17 cellular contexts compared by ENCODE assay signal in genomic region chrX:140110081-140110650, GRCh38.
DNase-seq lines count a peak whose midpoint lies in the region; ATAC-seq, FAIRE-seq and TF ChIP-seq lines count a peak whose summit lies in the region.
"Had no signal": no experiment of that assay in that cellular context is flagged by ENCODE, and none has a peak within 500 bp of the region (broad histone marks: within the 10 kb centered on the region; RNA-seq: fewer than 3 reads in every experiment).

No MANE protein-coding gene starts in this region.

- H3K36me3 ChIP-seq in HAP-1 (replicated peaks) (no peaks in the 10 kb centered on the region), iPS-20b (ENCODE audit: insufficient read depth, low read depth, low read length) (no peaks in the 10 kb centered on the region), neuronal stem cell (replicated peaks in 1 of 2; ENCODE audit: control insufficient read depth in 2 of 2, insufficient read depth in 2 of 2, low read length in 2 of 2) (no peaks in the 10 kb centered on the region)
- H3K36me3 ChIP-seq: BLaER1 treated with 17β-estradiol and CSF1 and Interleukin-3, amounts not matched to agents 10 nM and 100 nM had no signal

- FAIRE-seq in GM12891 (lab: Jason Lieb, UNC), result no peak
- FAIRE-seq: HTR-8/SVneo had no signal

- no peak overlapping the region for H4K91ac ChIP-seq in neuronal stem cell (ENCODE audit: low read depth, low read length, poor library complexity)

- no peak overlapping the region for H2BK12ac ChIP-seq in neuronal stem cell (ENCODE audit: low read length)

- in situ Hi-C loops in HAP-1 (cut with MboI; ENCODE audit: low sequenced_read_pairs), result no loop called here

- H3K4me2 ChIP-seq in neuronal stem cell (ENCODE audit: insufficient read depth, low read length, poor library complexity, severe bottlenecking), result no peak overlapping the region
- H3K4me2 ChIP-seq: BLaER1 treated with 17β-estradiol and CSF1 and Interleukin-3, amounts not matched to agents 10 nM and 100 nM; KMS-11 had no signal

- TF ChIP-seq POLR2A in GM12891 (IDR thresholded peaks at IDR 0.05; ENCODE audit: low read depth, low read length), result no peak

- H3K27me3 ChIP-seq in HAP-1 (ENCODE audit: low read depth) (no peaks in the 10 kb centered on the region), iPS-20b (ENCODE audit: insufficient read depth, low read length) (no peaks in the 10 kb centered on the region), neuronal stem cell (ENCODE audit: control insufficient read depth in 3 of 3, insufficient read depth in 3 of 3, low read depth in 1 of 3, low read length in 3 of 3) (peaks cover 0 to 7% (median 0%) of the 10 kb centered on the region in 3 experiments)

- H3K27me3 Mint-ChIP-seq in WTC11 (ENCODE audit: low read depth), result no peaks in the 10 kb centered on the region

- TF ChIP-seq CTCF in WTC11 (IDR thresholded peaks at IDR 0.05), result no peak

- H3K9me3 ChIP-seq in HAP-1 (no peaks in the 10 kb centered on the region), iPS-20b (ENCODE audit: insufficient read depth, low read depth, low read length) (no peaks in the 10 kb centered on the region), neuronal stem cell (replicated peaks in 1 of 2; ENCODE audit: control insufficient read depth in 2 of 2, insufficient read depth in 1 of 2, low read depth in 1 of 2, low read length in 2 of 2) (no peaks in the 10 kb centered on the region)

- peak overlapping the region; percentile 3 for H2AFZ ChIP-seq in neuronal stem cell (ENCODE audit: low read length)

- no peak overlapping the region for H3K18ac ChIP-seq in neuronal stem cell (ENCODE audit: low read length)

- no peak overlapping the region for H2AK5ac ChIP-seq in neuronal stem cell (ENCODE audit: low read depth, low read length)

- whole genome bisulfite sequencing in neuronal stem cell (ENCODE audit: extremely low coverage in 2 of 2, insufficient read length in 2 of 2, insufficient replicate concordance in 1 of 2), 2 donors, result no CpG with 5 or more reads among the region's 1 CpG

- no peak overlapping the region for H3K4me3 ChIP-seq in HAP-1
- H3K4me3 ChIP-seq in iPS-20b (ENCODE audit: low read length), result peak overlapping the region; percentile 46; the same call in 1 of the 2 replicates
- no peak overlapping the region for H3K4me3 ChIP-seq in neuronal stem cell (ENCODE audit: low read length in 2 of 2)
- H3K4me3 ChIP-seq: BLaER1 treated with 17β-estradiol and CSF1 and Interleukin-3, amounts not matched to agents 10 nM and 100 nM had no signal

- H3K4me1 ChIP-seq in HAP-1 (peaks cover 38% of the 10 kb centered on the region), iPS-20b (ENCODE audit: insufficient read depth, low read length) (peaks cover 8% of the 10 kb centered on the region; the same call in 1 of the 2 replicates), neuronal stem cell (ENCODE audit: control insufficient read depth in 2 of 2, insufficient read depth in 1 of 2, low read depth in 1 of 2, low read length in 2 of 2) (peaks cover 0 to 5% of the 10 kb centered on the region in 2 donors)
- H3K4me1 ChIP-seq: BLaER1 treated with 17β-estradiol and CSF1 and Interleukin-3, amounts not matched to agents 10 nM and 100 nM had no signal

- no peak for ATAC-seq in WTC11
- ATAC-seq in HG03039 (IDR thresholded peaks at IDR 0.05; ENCODE audit: unreplicated experiment), result no peak
- ATAC-seq: CD8-positive, alpha-beta T cell had no signal

- H2BK5ac ChIP-seq in neuronal stem cell (ENCODE audit: low read length), result no peak overlapping the region

- no peak overlapping the region for H2BK15ac ChIP-seq in neuronal stem cell (ENCODE audit: low read length)

- H3K9me3 Mint-ChIP-seq in WTC11, result peaks cover 3% of the 10 kb centered on the region; the same call in 1 of the 2 replicates
- H3K9me3 Mint-ChIP-seq: CD8-positive, alpha-beta T cell had no signal

- H3K4me1 Mint-ChIP-seq in WTC11, result peaks cover 24% of the 10 kb centered on the region
- H3K4me1 Mint-ChIP-seq: B cell had no signal

- POLR2A ChIA-PET in WTC11 (lab: Charles Lee), result no interaction called here

- no peak overlapping the region for H2BK120ac ChIP-seq in neuronal stem cell (ENCODE audit: low read depth, low read length)

- H3K9ac ChIP-seq in iPS-20b (ENCODE audit: low read depth, low read length) (peak overlapping the region; percentile 37; the same call in 1 of the 2 replicates), neuronal stem cell (ENCODE audit: low read depth, low read length, poor library complexity) (no peak overlapping the region)
- H3K9ac ChIP-seq: BLaER1 treated with 17β-estradiol and CSF1 and Interleukin-3, amounts not matched to agents 10 nM and 100 nM; KMS-11 had no signal

- no peak overlapping the region for H3K14ac ChIP-seq in neuronal stem cell (ENCODE audit: low read length)

- CTCF ChIA-PET in WTC11 (lab: Charles Lee), result no interaction called here

- H3K27ac ChIP-seq in iPS-20b (ENCODE audit: low read length) (no peak overlapping the region), neuronal stem cell (replicated peaks; ENCODE audit: low read length) (no peak overlapping the region)
- H3K27ac ChIP-seq: BLaER1 treated with 17β-estradiol and CSF1 and Interleukin-3, amounts not matched to agents 10 nM and 100 nM; KMS-11 had no signal

- DNase-seq in HAP-1 (ENCODE audit: low spot score in 2 of 2) (peak; percentile 43 to 93), WTC11 (ENCODE audit: low spot score) (no peak), neuronal stem cell (ENCODE audit: low spot score) (no peak), head of caudate nucleus (no peak), GM12891 (ENCODE audit: insufficient read length, low spot score) (no peak)
- DNase-seq: Calu3; CD8-positive, alpha-beta T cell; DND-41; EL; GOT3; H7 had no signal

- H3K4ac ChIP-seq in neuronal stem cell (ENCODE audit: low read length), result no peak overlapping the region

- H3K36me3 Mint-ChIP-seq in WTC11, result no peaks in the 10 kb centered on the region
- H3K36me3 Mint-ChIP-seq: CD8-positive, alpha-beta T cell had no signal

- no peak overlapping the region for H4K8ac ChIP-seq in neuronal stem cell (ENCODE audit: low read depth, low read length)

- no peaks in the 10 kb centered on the region for H3K79me1 ChIP-seq in neuronal stem cell (ENCODE audit: low read depth, low read length)

- intact Hi-C loops in head of caudate nucleus (cut with DNase I), result no loop called here

- H3K23ac ChIP-seq in neuronal stem cell (ENCODE audit: low read depth, low read length, poor library complexity), result no peak overlapping the region

- H3K27ac Mint-ChIP-seq in WTC11, result peak overlapping the region; percentile 80
- H3K27ac Mint-ChIP-seq: B cell; CD8-positive, alpha-beta T cell had no signal

- peak overlapping the region; percentile 39 for H3K4me3 Mint-ChIP-seq in WTC11
- H3K4me3 Mint-ChIP-seq: B cell; CD8-positive, alpha-beta T cell had no signal

TF ChIP-seq in WTC11, 78 proteins besides CTCF, POLR2A, EP300 and RAD21 (continues in another document):
- TF ChIP-seq ZNF671 (CRISPR knock-in tag; IDR thresholded peaks at IDR 0.05) (no peak), GABPB1 (CRISPR knock-in tag; IDR thresholded peaks at IDR 0.05) (no peak), EMX1 (CRISPR knock-in tag; IDR thresholded peaks at IDR 0.05) (no peak), RORB (CRISPR knock-in tag; IDR thresholded peaks at IDR 0.05) (no peak), ZNF121 (CRISPR knock-in tag; IDR thresholded peaks at IDR 0.05) (no peak), CREB1 (CRISPR knock-in tag; IDR thresholded peaks at IDR 0.05) (no peak), ZSCAN18 (CRISPR knock-in tag; IDR thresholded peaks at IDR 0.05) (no peak), USF1 (CRISPR knock-in tag; IDR thresholded peaks at IDR 0.05) (no peak)

TF ChIP-seq in GM12891, 5 proteins besides CTCF, POLR2A, EP300 and RAD21:
- no peak for TF ChIP-seq SPI1 (IDR thresholded peaks at IDR 0.05; ENCODE audit: low read depth, low read length)
TF ChIP-seq in GM12891: peak in this region for 0.

Comparison
In these comparisons a context has a peak if more than half of its experiments do, and no peak if none do; other contexts are left out.
1. DNase-seq: peak in HAP-1 (2 of 2); none in WTC11 (single experiment), neuronal stem cell (single experiment), head of caudate nucleus (0 of 42) and GM12891 (single experiment).